Comparison of ENCODE assay signal across 1 cellular context in the genomic region with DNA sequence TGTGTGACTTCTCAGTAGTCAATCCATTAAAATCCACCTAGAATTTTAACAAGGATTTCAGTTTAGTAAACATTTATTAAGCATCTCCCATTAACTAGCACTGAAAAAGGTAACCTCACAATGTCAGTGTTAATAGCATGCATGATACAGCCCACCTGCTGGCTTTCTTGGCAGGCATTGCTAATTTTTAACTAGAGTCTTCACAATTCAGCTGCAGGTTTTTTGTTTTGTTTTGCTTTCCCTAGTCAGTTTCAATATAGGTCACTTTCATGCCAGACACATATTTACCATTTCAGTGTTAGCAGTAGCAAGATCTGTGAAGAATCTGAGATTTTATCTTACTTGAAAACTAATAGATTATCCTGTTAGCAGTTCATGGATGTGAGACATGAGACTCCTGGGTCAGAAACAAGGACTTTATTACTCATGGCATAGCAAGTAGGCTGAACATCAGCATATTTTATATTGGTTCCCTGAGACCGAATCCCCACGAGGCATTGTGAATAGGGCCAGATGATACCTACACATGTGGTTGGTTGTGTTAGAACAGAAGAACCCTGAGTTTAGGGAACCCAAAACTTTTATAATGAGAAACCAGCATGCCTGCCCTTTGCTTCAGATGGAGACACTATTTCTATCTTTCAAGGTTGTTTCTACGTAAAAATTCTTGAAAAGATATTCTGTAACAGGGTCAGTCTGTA.
TF ChIP-seq lines count a peak whose summit lies in the region.

No MANE protein-coding gene starts in this region.

TF ChIP-seq in GM23338, 12 proteins besides CTCF, POLR2A, EP300 and RAD21 (continued from another document):
- TF ChIP-seq, protein P1, sequence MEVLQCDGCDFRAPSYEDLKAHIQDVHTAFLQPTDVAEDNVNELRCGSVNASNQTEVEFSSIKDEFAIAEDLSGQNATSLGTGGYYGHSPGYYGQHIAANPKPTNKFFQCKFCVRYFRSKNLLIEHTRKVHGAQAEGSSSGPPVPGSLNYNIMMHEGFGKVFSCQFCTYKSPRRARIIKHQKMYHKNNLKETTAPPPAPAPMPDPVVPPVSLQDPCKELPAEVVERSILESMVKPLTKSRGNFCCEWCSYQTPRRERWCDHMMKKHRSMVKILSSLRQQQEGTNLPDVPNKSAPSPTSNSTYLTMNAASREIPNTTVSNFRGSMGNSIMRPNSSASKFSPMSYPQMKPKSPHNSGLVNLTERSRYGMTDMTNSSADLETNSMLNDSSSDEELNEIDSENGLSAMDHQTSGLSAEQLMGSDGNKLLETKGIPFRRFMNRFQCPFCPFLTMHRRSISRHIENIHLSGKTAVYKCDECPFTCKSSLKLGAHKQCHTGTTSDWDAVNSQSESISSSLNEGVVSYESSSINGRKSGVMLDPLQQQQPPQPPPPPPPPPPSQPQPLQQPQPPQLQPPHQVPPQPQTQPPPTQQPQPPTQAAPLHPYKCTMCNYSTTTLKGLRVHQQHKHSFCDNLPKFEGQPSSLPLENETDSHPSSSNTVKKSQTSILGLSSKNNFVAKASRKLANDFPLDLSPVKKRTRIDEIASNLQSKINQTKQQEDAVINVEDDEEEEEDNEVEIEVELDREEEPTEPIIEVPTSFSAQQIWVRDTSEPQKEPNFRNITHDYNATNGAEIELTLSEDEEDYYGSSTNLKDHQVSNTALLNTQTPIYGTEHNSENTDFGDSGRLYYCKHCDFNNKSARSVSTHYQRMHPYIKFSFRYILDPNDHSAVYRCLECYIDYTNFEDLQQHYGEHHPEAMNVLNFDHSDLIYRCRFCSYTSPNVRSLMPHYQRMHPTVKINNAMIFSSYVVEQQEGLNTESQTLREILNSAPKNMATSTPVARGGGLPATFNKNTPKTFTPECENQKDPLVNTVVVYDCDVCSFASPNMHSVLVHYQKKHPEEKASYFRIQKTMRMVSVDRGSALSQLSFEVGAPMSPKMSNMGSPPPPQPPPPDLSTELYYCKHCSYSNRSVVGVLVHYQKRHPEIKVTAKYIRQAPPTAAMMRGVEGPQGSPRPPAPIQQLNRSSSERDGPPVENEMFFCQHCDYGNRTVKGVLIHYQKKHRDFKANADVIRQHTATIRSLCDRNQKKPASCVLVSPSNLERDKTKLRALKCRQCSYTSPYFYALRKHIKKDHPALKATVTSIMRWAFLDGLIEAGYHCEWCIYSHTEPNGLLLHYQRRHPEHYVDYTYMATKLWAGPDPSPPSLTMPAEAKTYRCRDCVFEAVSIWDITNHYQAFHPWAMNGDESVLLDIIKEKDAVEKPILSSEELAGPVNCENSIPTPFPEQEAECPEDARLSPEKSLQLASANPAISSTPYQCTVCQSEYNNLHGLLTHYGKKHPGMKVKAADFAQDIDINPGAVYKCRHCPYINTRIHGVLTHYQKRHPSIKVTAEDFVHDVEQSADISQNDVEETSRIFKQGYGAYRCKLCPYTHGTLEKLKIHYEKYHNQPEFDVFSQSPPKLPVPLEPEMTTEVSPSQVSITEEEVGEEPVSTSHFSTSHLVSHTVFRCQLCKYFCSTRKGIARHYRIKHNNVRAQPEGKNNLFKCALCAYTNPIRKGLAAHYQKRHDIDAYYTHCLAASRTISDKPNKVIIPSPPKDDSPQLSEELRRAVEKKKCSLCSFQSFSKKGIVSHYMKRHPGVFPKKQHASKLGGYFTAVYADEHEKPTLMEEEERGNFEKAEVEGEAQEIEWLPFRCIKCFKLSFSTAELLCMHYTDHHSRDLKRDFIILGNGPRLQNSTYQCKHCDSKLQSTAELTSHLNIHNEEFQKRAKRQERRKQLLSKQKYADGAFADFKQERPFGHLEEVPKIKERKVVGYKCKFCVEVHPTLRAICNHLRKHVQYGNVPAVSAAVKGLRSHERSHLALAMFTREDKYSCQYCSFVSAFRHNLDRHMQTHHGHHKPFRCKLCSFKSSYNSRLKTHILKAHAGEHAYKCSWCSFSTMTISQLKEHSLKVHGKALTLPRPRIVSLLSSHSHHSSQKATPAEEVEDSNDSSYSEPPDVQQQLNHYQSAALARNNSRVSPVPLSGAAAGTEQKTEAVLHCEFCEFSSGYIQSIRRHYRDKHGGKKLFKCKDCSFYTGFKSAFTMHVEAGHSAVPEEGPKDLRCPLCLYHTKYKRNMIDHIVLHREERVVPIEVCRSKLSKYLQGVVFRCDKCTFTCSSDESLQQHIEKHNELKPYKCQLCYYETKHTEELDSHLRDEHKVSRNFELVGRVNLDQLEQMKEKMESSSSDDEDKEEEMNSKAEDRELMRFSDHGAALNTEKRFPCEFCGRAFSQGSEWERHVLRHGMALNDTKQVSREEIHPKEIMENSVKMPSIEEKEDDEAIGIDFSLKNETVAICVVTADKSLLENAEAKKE (CRISPR knock-in tag; IDR thresholded peaks at IDR 0.05): no peak
- TF ChIP-seq, protein P2, sequence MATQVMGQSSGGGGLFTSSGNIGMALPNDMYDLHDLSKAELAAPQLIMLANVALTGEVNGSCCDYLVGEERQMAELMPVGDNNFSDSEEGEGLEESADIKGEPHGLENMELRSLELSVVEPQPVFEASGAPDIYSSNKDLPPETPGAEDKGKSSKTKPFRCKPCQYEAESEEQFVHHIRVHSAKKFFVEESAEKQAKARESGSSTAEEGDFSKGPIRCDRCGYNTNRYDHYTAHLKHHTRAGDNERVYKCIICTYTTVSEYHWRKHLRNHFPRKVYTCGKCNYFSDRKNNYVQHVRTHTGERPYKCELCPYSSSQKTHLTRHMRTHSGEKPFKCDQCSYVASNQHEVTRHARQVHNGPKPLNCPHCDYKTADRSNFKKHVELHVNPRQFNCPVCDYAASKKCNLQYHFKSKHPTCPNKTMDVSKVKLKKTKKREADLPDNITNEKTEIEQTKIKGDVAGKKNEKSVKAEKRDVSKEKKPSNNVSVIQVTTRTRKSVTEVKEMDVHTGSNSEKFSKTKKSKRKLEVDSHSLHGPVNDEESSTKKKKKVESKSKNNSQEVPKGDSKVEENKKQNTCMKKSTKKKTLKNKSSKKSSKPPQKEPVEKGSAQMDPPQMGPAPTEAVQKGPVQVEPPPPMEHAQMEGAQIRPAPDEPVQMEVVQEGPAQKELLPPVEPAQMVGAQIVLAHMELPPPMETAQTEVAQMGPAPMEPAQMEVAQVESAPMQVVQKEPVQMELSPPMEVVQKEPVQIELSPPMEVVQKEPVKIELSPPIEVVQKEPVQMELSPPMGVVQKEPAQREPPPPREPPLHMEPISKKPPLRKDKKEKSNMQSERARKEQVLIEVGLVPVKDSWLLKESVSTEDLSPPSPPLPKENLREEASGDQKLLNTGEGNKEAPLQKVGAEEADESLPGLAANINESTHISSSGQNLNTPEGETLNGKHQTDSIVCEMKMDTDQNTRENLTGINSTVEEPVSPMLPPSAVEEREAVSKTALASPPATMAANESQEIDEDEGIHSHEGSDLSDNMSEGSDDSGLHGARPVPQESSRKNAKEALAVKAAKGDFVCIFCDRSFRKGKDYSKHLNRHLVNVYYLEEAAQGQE (IDR thresholded peaks at IDR 0.05; ENCODE audit: unreplicated experiment): no peak
- TF ChIP-seq, protein P3, sequence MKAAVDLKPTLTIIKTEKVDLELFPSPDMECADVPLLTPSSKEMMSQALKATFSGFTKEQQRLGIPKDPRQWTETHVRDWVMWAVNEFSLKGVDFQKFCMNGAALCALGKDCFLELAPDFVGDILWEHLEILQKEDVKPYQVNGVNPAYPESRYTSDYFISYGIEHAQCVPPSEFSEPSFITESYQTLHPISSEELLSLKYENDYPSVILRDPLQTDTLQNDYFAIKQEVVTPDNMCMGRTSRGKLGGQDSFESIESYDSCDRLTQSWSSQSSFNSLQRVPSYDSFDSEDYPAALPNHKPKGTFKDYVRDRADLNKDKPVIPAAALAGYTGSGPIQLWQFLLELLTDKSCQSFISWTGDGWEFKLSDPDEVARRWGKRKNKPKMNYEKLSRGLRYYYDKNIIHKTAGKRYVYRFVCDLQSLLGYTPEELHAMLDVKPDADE (IDR thresholded peaks at IDR 0.05): no peak
- TF ChIP-seq JUNB (IDR thresholded peaks at IDR 0.05; ENCODE audit: unreplicated experiment) (no peak), CREB1 (CRISPR knock-in tag; IDR thresholded peaks at IDR 0.05; ENCODE audit: low read depth) (no peak), STAT1 (IDR thresholded peaks at IDR 0.05; ENCODE audit: unreplicated experiment) (no peak), ZNF331 (CRISPR knock-in tag; IDR thresholded peaks at IDR 0.05; ENCODE audit: low read depth) (no peak), EZH2phosphoT487 (IDR thresholded peaks at IDR 0.05; ENCODE audit: unreplicated experiment) (no peak), ZNF114 (CRISPR knock-in tag; IDR thresholded peaks at IDR 0.05) (no peak), EZH2 (IDR thresholded peaks at IDR 0.05; ENCODE audit: low read depth, unreplicated experiment) (no peak), NANOG (IDR thresholded peaks at IDR 0.05; ENCODE audit: borderline replicate concordance) (no peak)
